ENCODE assay signal across 12 cellular contexts in genomic region chr22:37631448-37632173, GRCh38. TPM values are rescaled to one million over a fixed set of nuclear protein-coding genes. Genes with fewer than 3 reads are reported as not detected.
DNase-seq lines count a peak whose midpoint lies in the region; ATAC-seq, FAIRE-seq and TF ChIP-seq lines count a peak whose summit lies in the region.
"Had no signal": no experiment of that assay in that cellular context is flagged by ENCODE, and none has a peak within 500 bp of the region (broad histone marks: within the 10 kb centered on the region; RNA-seq: fewer than 3 reads in every experiment).

No MANE protein-coding gene starts in this region.

- H3K36me3 Mint-ChIP-seq in activated naive CD4-positive, alpha-beta T cell treated with anti-CD3 and anti-CD28 coated beads for 36 hours (ENCODE audit: low read depth): no peaks in the 10 kb centered on the region
- peaks cover 7% of the 10 kb centered on the region for H3K36me3 Mint-ChIP-seq in activated CD4-positive, alpha-beta memory T cell treated with anti-CD3 and anti-CD28 coated beads, Interleukin-2, amount 10 ng/mL, durations not matched to agents 7 days and 5 days (ENCODE audit: low read depth)

- ATAC-seq in HepG2: peak; percentile 10
- ATAC-seq: body of pancreas had no signal

- POLR2A ChIA-PET in activated CD4-positive, alpha-beta memory T cell treated with anti-CD3 and anti-CD28 coated beads, Interleukin-2, amount 10 ng/mL, durations not matched to agents 7 days and 5 days (lab: Charles Lee): interaction anchor here (0.6 to 7.5 kb wide), 5 partner anchors 8 to 116 kb away, joined by 3 to 110 read pairs (median 15); partner anchors contain the start of genes LGALS1, PDXP and SH3BP1
- POLR2A ChIA-PET in HepG2 (lab: Yijun Ruan, JAX): interaction anchor here (0.7 to 15.8 kb wide), 6 partner anchors 12 to 73 kb away, joined by 3 to 242 read pairs (median 6); partner anchors contain the start of genes GGA1, NOL12 and PDXP

- peak in 1 of 2 experiments; percentile 60; a peak in 1 of 4 replicates for TF ChIP-seq POLR2A in HepG2 (IDR thresholded peaks at IDR 0.05; ENCODE audit: insufficient read depth in 1 of 2, low read depth in 2 of 2, low read length in 2 of 2)
- no peak for TF ChIP-seq POLR2A in thyroid gland (IDR thresholded peaks at IDR 0.05)

- no peak for FAIRE-seq in HepG2 (lab: Jason Lieb, UNC)

- no TSS peak for BruUV-seq in HepG2 (replicated peaks; lab: Mats Ljungman, UMichigan)

- H3K27me3 ChIP-seq in HepG2 (ENCODE audit: control insufficient read depth in 1 of 2, insufficient read depth in 2 of 2, low read length in 2 of 2) (no peaks in the 10 kb centered on the region), thyroid gland (no peaks in the 10 kb centered on the region)
- H3K27me3 ChIP-seq: body of pancreas had no signal

- H3K4me1 Mint-ChIP-seq in activated naive CD4-positive, alpha-beta T cell treated with anti-CD3 and anti-CD28 coated beads for 36 hours (ENCODE audit: low read depth): peaks cover 49% of the 10 kb centered on the region
- peaks cover 71% of the 10 kb centered on the region for H3K4me1 Mint-ChIP-seq in activated CD4-positive, alpha-beta memory T cell treated with anti-CD3 and anti-CD28 coated beads, Interleukin-2, amount 10 ng/mL, durations not matched to agents 7 days and 5 days

- H3K4me3 Mint-ChIP-seq in activated naive CD4-positive, alpha-beta T cell treated with anti-CD3 and anti-CD28 coated beads for 36 hours: no peak overlapping the region
- H3K4me3 Mint-ChIP-seq in activated CD4-positive, alpha-beta memory T cell treated with anti-CD3 and anti-CD28 coated beads, Interleukin-2, amount 10 ng/mL, durations not matched to agents 7 days and 5 days: peak overlapping the region; percentile 10

- no peak overlapping the region for H2AFZ ChIP-seq in HepG2 (ENCODE audit: low read length)

- H3K9me3 ChIP-seq in HepG2 (ENCODE audit: low read length): no peaks in the 10 kb centered on the region
- no peaks in the 10 kb centered on the region for H3K9me3 ChIP-seq in thyroid gland
- H3K9me3 ChIP-seq: body of pancreas had no signal

- peak overlapping the region; percentile 56 for H3K27ac Mint-ChIP-seq in activated naive CD4-positive, alpha-beta T cell treated with anti-CD3 and anti-CD28 coated beads for 36 hours
- H3K27ac Mint-ChIP-seq in activated CD4-positive, alpha-beta memory T cell treated with anti-CD3 and anti-CD28 coated beads, Interleukin-2, amount 10 ng/mL, durations not matched to agents 7 days and 5 days: peak overlapping the region; percentile 95

- no peak for DNase-seq in activated naive CD4-positive, alpha-beta T cell treated with anti-CD3 and anti-CD28 coated beads for 36 hours
- DNase-seq in activated naive CD4-positive, alpha-beta T cell (lab: John Stamatoyannopoulos, UW): no peak
- DNase-seq in activated CD4-positive, alpha-beta memory T cell treated with anti-CD3 and anti-CD28 coated beads, Interleukin-2, amount 10 ng/mL, durations not matched to agents 7 days and 5 days: peak; percentile 41
- peak; percentile 36 for DNase-seq in HepG2 (ENCODE audit: low spot score)
- no peak for DNase-seq in thyroid gland
- no peak for DNase-seq in NCI-H510A treated with DMSO at 0.1 percent for 48 hours (lab: John Stamatoyannopoulos, UW)
- no peak for DNase-seq in germinal center (ENCODE audit: low spot score)
- no peak for DNase-seq in OCI-M2 (lab: John Stamatoyannopoulos, UW; ENCODE audit: unreplicated experiment)
- DNase-seq: activated CD4-positive, alpha-beta T cell treated with anti-CD3 and anti-CD28 coated beads, Interleukin-2, amount 50 U/mL, for 4 hours; body of pancreas had no signal

- no peaks in the 10 kb centered on the region for H3K79me2 ChIP-seq in HepG2 (ENCODE audit: insufficient read depth, low read length)

- H3K4me1 ChIP-seq in HepG2 (ENCODE audit: insufficient read depth, low read length): peaks cover 62% of the 10 kb centered on the region
- H3K4me1 ChIP-seq in thyroid gland: peaks cover 0 to 32% of the 10 kb centered on the region in 2 donors

- TF ChIP-seq RAD21 in HepG2 (CRISPR knock-in tag; IDR thresholded peaks at IDR 0.05): no peak

- peak; percentile 37 for TF ChIP-seq CTCF in HepG2 (CRISPR knock-in tag; IDR thresholded peaks at IDR 0.05)
- TF ChIP-seq CTCF in thyroid gland (IDR thresholded peaks at IDR 0.05): no peak

- H3K4me3 ChIP-seq in HepG2 (replicated peaks in 1 of 3; ENCODE audit: insufficient read depth in 1 of 3, low read depth in 2 of 3, low read length in 3 of 3): peak overlapping the region in 1 of 3 experiments; percentile 69; a peak in 2 of 6 replicates
- no peak overlapping the region for H3K4me3 ChIP-seq in thyroid gland (replicated peaks in 1 of 3)
- H3K4me3 ChIP-seq: body of pancreas had no signal

- no peaks in the 10 kb centered on the region for H3K27me3 Mint-ChIP-seq in activated naive CD4-positive, alpha-beta T cell treated with anti-CD3 and anti-CD28 coated beads for 36 hours (ENCODE audit: low read depth)
- no peaks in the 10 kb centered on the region for H3K27me3 Mint-ChIP-seq in activated CD4-positive, alpha-beta memory T cell treated with anti-CD3 and anti-CD28 coated beads, Interleukin-2, amount 10 ng/mL, durations not matched to agents 7 days and 5 days

- H3K9me3 Mint-ChIP-seq in activated naive CD4-positive, alpha-beta T cell treated with anti-CD3 and anti-CD28 coated beads for 36 hours: no peaks in the 10 kb centered on the region
- no peaks in the 10 kb centered on the region for H3K9me3 Mint-ChIP-seq in activated CD4-positive, alpha-beta memory T cell treated with anti-CD3 and anti-CD28 coated beads, Interleukin-2, amount 10 ng/mL, durations not matched to agents 7 days and 5 days

- TF ChIP-seq EP300 in HepG2 (IDR thresholded peaks at IDR 0.05; ENCODE audit: low read depth in 2 of 2, low read length in 2 of 2): peak in 1 of 2 experiments; percentile 48; a peak in 1 of 4 replicates
- peak; percentile 8; the same call in 1 of the 2 replicates for TF ChIP-seq EP300 in HepG2 (CRISPR knock-in tag; IDR thresholded peaks at IDR 0.05; ENCODE audit: borderline replicate concordance)

- intact Hi-C loops in activated naive CD4-positive, alpha-beta T cell treated with anti-CD3 and anti-CD28 coated beads for 36 hours (cut with micrococcal nuclease): no loop called here
- intact Hi-C loops in HepG2 (cut with micrococcal nuclease; ENCODE audit: unreplicated experiment) (no loop called here), thyroid gland (cut with DNase I) (no loop called here)

- H4K20me1 ChIP-seq in HepG2 (ENCODE audit: insufficient read depth, low read length): no peaks in the 10 kb centered on the region

- H3K9ac ChIP-seq in HepG2 (ENCODE audit: insufficient read depth, low read depth, low read length): peak overlapping the region; percentile 63

- H3K36me3 ChIP-seq in HepG2 (replicated peaks in 1 of 2; ENCODE audit: control insufficient read depth in 1 of 2, insufficient read depth in 2 of 2, low read length in 2 of 2) (no peaks in the 10 kb centered on the region; a peak in 1 of 5 replicates), thyroid gland (peaks cover 16 to 17% of the 10 kb centered on the region in 2 donors)

- H3K27ac ChIP-seq in HepG2 (ENCODE audit: extremely low read length, insufficient read depth, low read length) (peak overlapping the region; percentile 84), thyroid gland (peak overlapping the region in 2 of 3 donors; percentile 69 to 75)
- H3K27ac ChIP-seq: body of pancreas had no signal

- CTCF ChIA-PET in activated naive CD4-positive, alpha-beta T cell treated with anti-CD3 and anti-CD28 coated beads for 36 hours (lab: Charles Lee): interaction anchor here (4.9 to 5.7 kb wide), 2 partner anchors 12 to 50 kb away, joined by 32 to 91 read pairs; no protein-coding TSS in a partner anchor
- CTCF ChIA-PET in activated CD4-positive, alpha-beta memory T cell treated with anti-CD3 and anti-CD28 coated beads, Interleukin-2, amount 10 ng/mL, durations not matched to agents 7 days and 5 days (lab: Charles Lee): interaction anchor here (1.0 to 16.0 kb wide), 7 partner anchors 8 to 49 kb away, joined by 3 to 301 read pairs (median 4); partner anchors contain the start of genes GGA1, LGALS1, NOL12 and SH3BP1
- CTCF ChIA-PET in HepG2 (lab: Yijun Ruan, JAX; ENCODE audit: low intra/inter-chr PET ratio, low total read pairs): no interaction called here

- 42% methylated on average over 9 of the region's 19 CpGs for WGBS in HepG2 (ENCODE audit: low lambda C conversion rate)
- 82 to 84% methylated on average over 14 to 16 of the region's 19 CpGs for WGBS in thyroid gland, 2 donors

- peak overlapping the region; percentile 94 for H3K4me2 ChIP-seq in HepG2 (ENCODE audit: low read depth, low read length)

- in situ Hi-C loops in HepG2 (cut with HindIII; ENCODE audit: extremely low pct_ligation_motif_present, low pct_unique_long_range_greater_than_20kb): no loop called here

RNA-seq across cellular contexts. Expression of gene SH3BP1, which starts 7.9 kb away (rescaled TPM):
- 10 to 100 TPM; 45.9 to 51.0 TPM for total RNA-seq in activated naive CD4-positive, alpha-beta T cell treated with anti-CD3 and anti-CD28 coated beads for 36 hours
- 100 to 1,000 TPM; 161 to 162 TPM for total RNA-seq in activated CD4-positive, alpha-beta memory T cell treated with anti-CD3 and anti-CD28 coated beads, Interleukin-2, amount 10 ng/mL, durations not matched to agents 7 days and 5 days
- total RNA-seq in HepG2 (2016; rRNA removed; fragmentation: Illumina TruSeq; extraction: Trizol): 8.4 and 9.4 TPM in 2 replicates
- total RNA-seq in HepG2 (2016; cell fraction: cytosol; rRNA removed; fragmentation: Illumina TruSeq; extraction: Trizol; ENCODE audit: low read depth): 5.6 and 6.0 TPM in 2 replicates
- 6.3 and 8.5 TPM in 2 replicates for total RNA-seq in HepG2 (2016; cell fraction: insoluble cytoplasmic fraction; rRNA removed; fragmentation: Illumina TruSeq; extraction: Trizol)
- total RNA-seq in HepG2 (2016; cell fraction: membrane; rRNA removed; fragmentation: Illumina TruSeq; extraction: Trizol): 9.2 and 11.0 TPM in 2 replicates
- 6.6 and 9.5 TPM in 2 replicates for total RNA-seq in HepG2 (2016; cell fraction: nucleus; rRNA removed; fragmentation: Illumina TruSeq; extraction: Trizol)
- polyA plus RNA-seq in HepG2 (2011; rRNA removed): 15.7 and 18.5 TPM in 2 replicates
- 7.3 and 12.2 TPM in 2 replicates for polyA plus RNA-seq in HepG2 (2011; cell fraction: cytosol; rRNA removed)
- polyA plus RNA-seq in HepG2 (2011; cell fraction: nucleus; rRNA removed): 56.4 and 86.5 TPM in 2 replicates
- polyA plus RNA-seq in HepG2 (2012): 23.6 and 27.1 TPM in 2 replicates
- 7.5 and 7.7 TPM in 2 replicates for polyA plus RNA-seq in HepG2 (2016; cell fraction: cytosol; fragmentation: Illumina TruSeq; extraction: Trizol; ENCODE audit: low read depth)
- polyA plus RNA-seq in HepG2 (2016; cell fraction: insoluble cytoplasmic fraction; fragmentation: Illumina TruSeq; extraction: Trizol; ENCODE audit: low read depth): 11.5 and 13.3 TPM in 2 replicates
- polyA plus RNA-seq in HepG2 (2016; cell fraction: membrane; fragmentation: Illumina TruSeq; extraction: Trizol; ENCODE audit: low read depth): 12.3 and 13.5 TPM in 2 replicates
- polyA plus RNA-seq in HepG2 (2016; cell fraction: nucleus; fragmentation: Illumina TruSeq; extraction: Trizol; ENCODE audit: insufficient read depth, low read depth): 17.9 and 27.8 TPM in 2 replicates
- polyA minus RNA-seq in HepG2 (2011; rRNA and poly(A)+ RNA removed; ENCODE audit: low replicate concordance): 1.6 and 9.8 TPM in 2 replicates
- 6.4 and 9.8 TPM in 2 replicates for polyA minus RNA-seq in HepG2 (2011; cell fraction: cytosol; rRNA and poly(A)+ RNA removed)
- polyA minus RNA-seq in HepG2 (2011; cell fraction: nucleus; rRNA and poly(A)+ RNA removed): 7.9 and 15.4 TPM in 2 replicates
- 10 to 100 TPM in 1 of 4 donors, 1 to 10 TPM in 2, under 1 TPM in 1; 0.81 to 10.1 (median 3.3) TPM for total RNA-seq in thyroid gland

RNA-seq across cellular contexts. Expression of gene GGA1, which starts 23.0 kb away (rescaled TPM):
- total RNA-seq in activated naive CD4-positive, alpha-beta T cell treated with anti-CD3 and anti-CD28 coated beads for 36 hours: 10 to 100 TPM; 46.1 to 49.1 TPM
- 10 to 100 TPM; 59.5 to 64.4 TPM for total RNA-seq in activated CD4-positive, alpha-beta memory T cell treated with anti-CD3 and anti-CD28 coated beads, Interleukin-2, amount 10 ng/mL, durations not matched to agents 7 days and 5 days
- 16.0 and 29.1 TPM in 2 replicates for total RNA-seq in HepG2 (2016; rRNA removed; fragmentation: Illumina TruSeq; extraction: Trizol)
- total RNA-seq in HepG2 (2016; cell fraction: cytosol; rRNA removed; fragmentation: Illumina TruSeq; extraction: Trizol; ENCODE audit: low read depth): 16.1 and 18.1 TPM in 2 replicates
- total RNA-seq in HepG2 (2016; cell fraction: insoluble cytoplasmic fraction; rRNA removed; fragmentation: Illumina TruSeq; extraction: Trizol): 13.7 and 32.9 TPM in 2 replicates
- total RNA-seq in HepG2 (2016; cell fraction: membrane; rRNA removed; fragmentation: Illumina TruSeq; extraction: Trizol): 22.2 and 24.3 TPM in 2 replicates
- total RNA-seq in HepG2 (2016; cell fraction: nucleus; rRNA removed; fragmentation: Illumina TruSeq; extraction: Trizol): 34.3 and 44.4 TPM in 2 replicates
- 87.2 and 103 TPM in 2 replicates for polyA plus RNA-seq in HepG2 (2011; rRNA removed)
- polyA plus RNA-seq in HepG2 (2011; cell fraction: cytosol; rRNA removed): 22.6 and 34.6 TPM in 2 replicates
- polyA plus RNA-seq in HepG2 (2011; cell fraction: nucleus; rRNA removed): 436 and 489 TPM in 2 replicates
- 51.1 and 57.0 TPM in 2 replicates for polyA plus RNA-seq in HepG2 (2012)
- polyA plus RNA-seq in HepG2 (2016; cell fraction: cytosol; fragmentation: Illumina TruSeq; extraction: Trizol; ENCODE audit: low read depth): 4.7 and 5.0 TPM in 2 replicates
- 13.0 and 17.9 TPM in 2 replicates for polyA plus RNA-seq in HepG2 (2016; cell fraction: insoluble cytoplasmic fraction; fragmentation: Illumina TruSeq; extraction: Trizol; ENCODE audit: low read depth)
- polyA plus RNA-seq in HepG2 (2016; cell fraction: membrane; fragmentation: Illumina TruSeq; extraction: Trizol; ENCODE audit: low read depth): 11.4 and 12.2 TPM in 2 replicates
- polyA plus RNA-seq in HepG2 (2016; cell fraction: nucleus; fragmentation: Illumina TruSeq; extraction: Trizol; ENCODE audit: insufficient read depth, low read depth): 138 and 147 TPM in 2 replicates
- polyA minus RNA-seq in HepG2 (2011; rRNA and poly(A)+ RNA removed; ENCODE audit: low replicate concordance): 31.3 and 75.9 TPM in 2 replicates
- 15.5 and 19.6 TPM in 2 replicates for polyA minus RNA-seq in HepG2 (2011; cell fraction: cytosol; rRNA and poly(A)+ RNA removed)
- polyA minus RNA-seq in HepG2 (2011; cell fraction: nucleus; rRNA and poly(A)+ RNA removed): 83.2 and 84.5 TPM in 2 replicates
- 10 to 100 TPM; 46.2 to 90.5 (median 60.4) TPM for total RNA-seq in thyroid gland

RNA-seq across cellular contexts. Expression of gene PDXP, which starts 26.9 kb away (rescaled TPM):
- 10 to 100 TPM; 17.4 to 19.2 TPM for total RNA-seq in activated naive CD4-positive, alpha-beta T cell treated with anti-CD3 and anti-CD28 coated beads for 36 hours
- total RNA-seq in activated CD4-positive, alpha-beta memory T cell treated with anti-CD3 and anti-CD28 coated beads, Interleukin-2, amount 10 ng/mL, durations not matched to agents 7 days and 5 days: 10 to 100 TPM; 19.1 to 21.6 TPM
- total RNA-seq in HepG2 (2016; rRNA removed; fragmentation: Illumina TruSeq; extraction: Trizol) (46.1 and 58.2 TPM in 2 replicates), thyroid gland (10 to 100 TPM in 3 of 4 donors, 1 to 10 TPM in 1; 4.2 to 15.8 (median 12.3) TPM)
- total RNA-seq in HepG2 (2016; cell fraction: cytosol; rRNA removed; fragmentation: Illumina TruSeq; extraction: Trizol; ENCODE audit: low read depth): 62.9 and 64.6 TPM in 2 replicates
- total RNA-seq in HepG2 (2016; cell fraction: insoluble cytoplasmic fraction; rRNA removed; fragmentation: Illumina TruSeq; extraction: Trizol): 45.3 and 56.4 TPM in 2 replicates
- total RNA-seq in HepG2 (2016; cell fraction: membrane; rRNA removed; fragmentation: Illumina TruSeq; extraction: Trizol): 118 and 121 TPM in 2 replicates
- total RNA-seq in HepG2 (2016; cell fraction: nucleus; rRNA removed; fragmentation: Illumina TruSeq; extraction: Trizol): 25.4 and 29.3 TPM in 2 replicates
- polyA plus RNA-seq in HepG2 (2011; rRNA removed): 70.6 and 85.3 TPM in 2 replicates
- polyA plus RNA-seq in HepG2 (2011; cell fraction: cytosol; rRNA removed): 84.8 and 95.4 TPM in 2 replicates
- polyA plus RNA-seq in HepG2 (2011; cell fraction: nucleus; rRNA removed): 35.1 and 40.0 TPM in 2 replicates
- polyA plus RNA-seq in HepG2 (2012): 56.1 and 70.1 TPM in 2 replicates
- polyA plus RNA-seq in HepG2 (2016; cell fraction: cytosol; fragmentation: Illumina TruSeq; extraction: Trizol; ENCODE audit: low read depth): 91.9 and 92.3 TPM in 2 replicates
- 62.2 and 67.0 TPM in 2 replicates for polyA plus RNA-seq in HepG2 (2016; cell fraction: insoluble cytoplasmic fraction; fragmentation: Illumina TruSeq; extraction: Trizol; ENCODE audit: low read depth)
- 136 and 141 TPM in 2 replicates for polyA plus RNA-seq in HepG2 (2016; cell fraction: membrane; fragmentation: Illumina TruSeq; extraction: Trizol; ENCODE audit: low read depth)
- 55.6 and 56.4 TPM in 2 replicates for polyA plus RNA-seq in HepG2 (2016; cell fraction: nucleus; fragmentation: Illumina TruSeq; extraction: Trizol; ENCODE audit: insufficient read depth, low read depth)
- 51.1 and 129 TPM in 2 replicates for polyA minus RNA-seq in HepG2 (2011; rRNA and poly(A)+ RNA removed; ENCODE audit: low replicate concordance)
- polyA minus RNA-seq in HepG2 (2011; cell fraction: cytosol; rRNA and poly(A)+ RNA removed): 45.3 and 51.1 TPM in 2 replicates
- 11.2 and 19.6 TPM in 2 replicates for polyA minus RNA-seq in HepG2 (2011; cell fraction: nucleus; rRNA and poly(A)+ RNA removed)

RNA-seq across cellular contexts. Expression of gene LGALS1, which starts 43.8 kb away (rescaled TPM):
- total RNA-seq in activated naive CD4-positive, alpha-beta T cell treated with anti-CD3 and anti-CD28 coated beads for 36 hours: 10 to 100 TPM; 62.7 to 70.2 TPM
- 1,000 to 10,000 TPM; 2,209 to 2,240 TPM for total RNA-seq in activated CD4-positive, alpha-beta memory T cell treated with anti-CD3 and anti-CD28 coated beads, Interleukin-2, amount 10 ng/mL, durations not matched to agents 7 days and 5 days
- 103 and 124 TPM in 2 replicates for total RNA-seq in HepG2 (2016; rRNA removed; fragmentation: Illumina TruSeq; extraction: Trizol)
- 57.9 and 62.2 TPM in 2 replicates for total RNA-seq in HepG2 (2016; cell fraction: cytosol; rRNA removed; fragmentation: Illumina TruSeq; extraction: Trizol; ENCODE audit: low read depth)
- total RNA-seq in HepG2 (2016; cell fraction: insoluble cytoplasmic fraction; rRNA removed; fragmentation: Illumina TruSeq; extraction: Trizol): 112 and 139 TPM in 2 replicates
- 82.6 and 91.4 TPM in 2 replicates for total RNA-seq in HepG2 (2016; cell fraction: membrane; rRNA removed; fragmentation: Illumina TruSeq; extraction: Trizol)
- 41.9 and 43.3 TPM in 2 replicates for total RNA-seq in HepG2 (2016; cell fraction: nucleus; rRNA removed; fragmentation: Illumina TruSeq; extraction: Trizol)
- 858 and 969 TPM in 2 replicates for polyA plus RNA-seq in HepG2 (2011; rRNA removed)
- polyA plus RNA-seq in HepG2 (2011; cell fraction: cytosol; rRNA removed): 832 and 1,201 TPM in 2 replicates
- 345 and 371 TPM in 2 replicates for polyA plus RNA-seq in HepG2 (2011; cell fraction: nucleus; rRNA removed)
- polyA plus RNA-seq in HepG2 (2012): 159 and 278 TPM in 2 replicates
- 67.7 and 71.5 TPM in 2 replicates for polyA plus RNA-seq in HepG2 (2016; cell fraction: cytosol; fragmentation: Illumina TruSeq; extraction: Trizol; ENCODE audit: low read depth)
- 127 and 134 TPM in 2 replicates for polyA plus RNA-seq in HepG2 (2016; cell fraction: insoluble cytoplasmic fraction; fragmentation: Illumina TruSeq; extraction: Trizol; ENCODE audit: low read depth)
- 86.0 and 88.7 TPM in 2 replicates for polyA plus RNA-seq in HepG2 (2016; cell fraction: membrane; fragmentation: Illumina TruSeq; extraction: Trizol; ENCODE audit: low read depth)
- 73.5 and 82.4 TPM in 2 replicates for polyA plus RNA-seq in HepG2 (2016; cell fraction: nucleus; fragmentation: Illumina TruSeq; extraction: Trizol; ENCODE audit: insufficient read depth, low read depth)
- polyA minus RNA-seq in HepG2 (2011; rRNA and poly(A)+ RNA removed; ENCODE audit: low replicate concordance): 698 and 901 TPM in 2 replicates
- polyA minus RNA-seq in HepG2 (2011; cell fraction: cytosol; rRNA and poly(A)+ RNA removed): 108 and 111 TPM in 2 replicates
- 36.1 and 40.8 TPM in 2 replicates for polyA minus RNA-seq in HepG2 (2011; cell fraction: nucleus; rRNA and poly(A)+ RNA removed)
- total RNA-seq in thyroid gland: 100 to 1,000 TPM; 146 to 212 (median 188) TPM

RNA-seq across cellular contexts. Expression of gene LGALS2, which starts 51.7 kb away (rescaled TPM):
- total RNA-seq in activated naive CD4-positive, alpha-beta T cell treated with anti-CD3 and anti-CD28 coated beads for 36 hours: not detected
- not detected for total RNA-seq in activated CD4-positive, alpha-beta memory T cell treated with anti-CD3 and anti-CD28 coated beads, Interleukin-2, amount 10 ng/mL, durations not matched to agents 7 days and 5 days
- total RNA-seq in HepG2 (2016; rRNA removed; fragmentation: Illumina TruSeq; extraction: Trizol) (43.4 and 56.0 TPM in 2 replicates), thyroid gland (not detected)
- total RNA-seq in HepG2 (2016; cell fraction: cytosol; rRNA removed; fragmentation: Illumina TruSeq; extraction: Trizol; ENCODE audit: low read depth): 30.8 and 33.0 TPM in 2 replicates
- 39.7 and 64.4 TPM in 2 replicates for total RNA-seq in HepG2 (2016; cell fraction: insoluble cytoplasmic fraction; rRNA removed; fragmentation: Illumina TruSeq; extraction: Trizol)
- total RNA-seq in HepG2 (2016; cell fraction: membrane; rRNA removed; fragmentation: Illumina TruSeq; extraction: Trizol): 19.3 and 21.2 TPM in 2 replicates
- total RNA-seq in HepG2 (2016; cell fraction: nucleus; rRNA removed; fragmentation: Illumina TruSeq; extraction: Trizol): 9.7 and 10.9 TPM in 2 replicates
- 32.5 and 56.1 TPM in 2 replicates for polyA plus RNA-seq in HepG2 (2011; rRNA removed)
- polyA plus RNA-seq in HepG2 (2011; cell fraction: cytosol; rRNA removed): 32.1 and 47.7 TPM in 2 replicates
- polyA plus RNA-seq in HepG2 (2011; cell fraction: nucleus; rRNA removed): 5.1 and 7.9 TPM in 2 replicates
- 54.6 and 60.7 TPM in 2 replicates for polyA plus RNA-seq in HepG2 (2012)
- 30.1 and 38.1 TPM in 2 replicates for polyA plus RNA-seq in HepG2 (2016; cell fraction: cytosol; fragmentation: Illumina TruSeq; extraction: Trizol; ENCODE audit: low read depth)
- polyA plus RNA-seq in HepG2 (2016; cell fraction: insoluble cytoplasmic fraction; fragmentation: Illumina TruSeq; extraction: Trizol; ENCODE audit: low read depth): 59.5 and 62.8 TPM in 2 replicates
- polyA plus RNA-seq in HepG2 (2016; cell fraction: membrane; fragmentation: Illumina TruSeq; extraction: Trizol; ENCODE audit: low read depth): 14.5 and 18.2 TPM in 2 replicates
- 20.3 and 23.8 TPM in 2 replicates for polyA plus RNA-seq in HepG2 (2016; cell fraction: nucleus; fragmentation: Illumina TruSeq; extraction: Trizol; ENCODE audit: insufficient read depth, low read depth)
- 3.2 TPM in 1 of 2 replicates, not detected in the other for polyA minus RNA-seq in HepG2 (2011; rRNA and poly(A)+ RNA removed; ENCODE audit: low replicate concordance)
- 2.0 TPM in 2 replicates for polyA minus RNA-seq in HepG2 (2011; cell fraction: cytosol; rRNA and poly(A)+ RNA removed)
- 1.9 TPM in 1 of 2 replicates, not detected in the other for polyA minus RNA-seq in HepG2 (2011; cell fraction: nucleus; rRNA and poly(A)+ RNA removed)
- total RNA-seq: LHCN-M2, urinary bladder had no signal

Comparison
In these comparisons a context has a peak if more than half of its experiments do, and no peak if none do; other contexts are left out.
1. DNase-seq: peak in activated CD4-positive, alpha-beta memory T cell treated with anti-CD3 and anti-CD28 coated beads, Interleukin-2, amount 10 ng/mL, durations not matched to agents 7 days and 5 days (single experiment) and HepG2 (single experiment); none in activated naive CD4-positive, alpha-beta T cell treated with anti-CD3 and anti-CD28 coated beads for 36 hours (single experiment), activated naive CD4-positive, alpha-beta T cell (0 of 4), thyroid gland (0 of 2), NCI-H510A treated with DMSO at 0.1 percent for 48 hours (single experiment), germinal center (single experiment) and OCI-M2 (single experiment).